Comparison of ENCODE assay signal across 1 cellular context in genomic region chr1:160538985-160539651, GRCh38.
A peak's percentile ranks its signal among the peaks of the same experiment; 100 is the strongest.
TF ChIP-seq lines count a peak whose summit lies in the region.

No MANE protein-coding gene starts in this region.

TF ChIP-seq in HepG2, 621 proteins besides CTCF, POLR2A, EP300 and RAD21 (continued from another document):
- no peak for TF ChIP-seq ZNF326 (CRISPR knock-in tag; IDR thresholded peaks at IDR 0.05; ENCODE audit: borderline replicate concordance)
- TF ChIP-seq SMARCC2 (IDR thresholded peaks at IDR 0.05): no peak
- no peak for TF ChIP-seq SRSF9 (IDR thresholded peaks at IDR 0.05; ENCODE audit: borderline replicate concordance, insufficient read depth, low read depth, low read length, poor library complexity, severe bottlenecking)
- TF ChIP-seq TP53 (CRISPR knock-in tag; conservative IDR thresholded peaks at IDR 0.05): 0 out of 2 replicates have a peak, but pooled peaks have one; percentile 36
TF ChIP-seq in HepG2: peak in this region for 38.
